1 cellular context compared by ENCODE assay signal in the genomic region with DNA sequence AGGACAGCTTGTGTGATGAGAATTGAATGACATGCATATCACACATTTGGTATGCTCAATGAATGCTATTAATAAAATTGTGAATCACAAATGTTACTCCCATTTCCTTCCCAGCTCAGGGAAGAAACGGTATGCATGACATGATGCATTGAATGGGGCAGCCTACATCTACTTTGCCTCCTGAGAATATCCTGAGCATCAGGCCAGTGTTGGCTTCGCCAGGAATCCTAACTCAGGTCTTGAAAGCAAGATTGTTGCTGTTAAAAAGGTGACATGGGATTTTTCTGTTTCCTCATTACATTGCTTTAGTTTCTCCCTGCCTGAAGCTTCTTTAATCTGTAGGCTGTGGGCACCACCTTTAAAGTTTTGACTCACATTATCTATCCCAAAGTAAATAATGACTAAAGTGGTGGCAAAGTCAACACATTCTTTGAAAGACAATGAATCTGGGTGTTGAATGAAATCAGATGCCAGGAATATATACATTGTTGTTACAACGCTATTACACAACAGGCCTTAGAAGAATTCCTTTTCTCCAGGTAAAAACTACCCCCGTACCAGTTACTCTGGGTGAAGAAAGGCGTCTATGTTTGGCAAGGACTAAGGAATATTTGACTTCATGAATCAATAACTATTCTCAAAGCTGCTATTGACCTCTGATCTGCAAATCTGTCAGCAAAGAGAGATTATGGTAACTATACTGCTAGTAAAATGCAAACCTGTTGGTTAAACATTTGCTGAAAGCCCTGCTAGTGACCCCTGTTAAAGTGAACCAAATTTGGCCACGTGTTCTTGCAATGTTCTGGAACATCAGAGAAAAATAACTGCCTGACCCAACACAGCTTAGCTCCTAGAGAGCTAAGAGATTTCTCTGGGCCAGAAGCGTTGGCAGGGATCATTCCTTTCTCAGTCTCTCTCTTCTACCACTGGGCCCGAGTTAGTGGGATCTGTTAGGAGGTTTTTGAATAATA.
TF ChIP-seq lines count a peak whose summit lies in the region.

No MANE protein-coding gene starts in this region.

TF ChIP-seq in HepG2, 621 proteins besides CTCF, POLR2A, EP300 and RAD21 (continued from another document and continues in another):
- TF ChIP-seq, protein P1, sequence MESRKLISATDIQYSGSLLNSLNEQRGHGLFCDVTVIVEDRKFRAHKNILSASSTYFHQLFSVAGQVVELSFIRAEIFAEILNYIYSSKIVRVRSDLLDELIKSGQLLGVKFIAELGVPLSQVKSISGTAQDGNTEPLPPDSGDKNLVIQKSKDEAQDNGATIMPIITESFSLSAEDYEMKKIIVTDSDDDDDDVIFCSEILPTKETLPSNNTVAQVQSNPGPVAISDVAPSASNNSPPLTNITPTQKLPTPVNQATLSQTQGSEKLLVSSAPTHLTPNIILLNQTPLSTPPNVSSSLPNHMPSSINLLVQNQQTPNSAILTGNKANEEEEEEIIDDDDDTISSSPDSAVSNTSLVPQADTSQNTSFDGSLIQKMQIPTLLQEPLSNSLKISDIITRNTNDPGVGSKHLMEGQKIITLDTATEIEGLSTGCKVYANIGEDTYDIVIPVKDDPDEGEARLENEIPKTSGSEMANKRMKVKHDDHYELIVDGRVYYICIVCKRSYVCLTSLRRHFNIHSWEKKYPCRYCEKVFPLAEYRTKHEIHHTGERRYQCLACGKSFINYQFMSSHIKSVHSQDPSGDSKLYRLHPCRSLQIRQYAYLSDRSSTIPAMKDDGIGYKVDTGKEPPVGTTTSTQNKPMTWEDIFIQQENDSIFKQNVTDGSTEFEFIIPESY (CRISPR knock-in tag; IDR thresholded peaks at IDR 0.05) = no peak
- TF ChIP-seq RARA (CRISPR knock-in tag; IDR thresholded peaks at IDR 0.05) (peak; percentile 98), ZBTB8A (CRISPR knock-in tag; IDR thresholded peaks at IDR 0.05; ENCODE audit: borderline replicate concordance, low read depth) (no peak), ZNF614 (CRISPR knock-in tag; IDR thresholded peaks at IDR 0.05; ENCODE audit: borderline replicate concordance) (no peak; the same call in none of the 2 replicates), MTA3 (CRISPR knock-in tag; IDR thresholded peaks at IDR 0.05) (no peak), CC2D1A (CRISPR knock-in tag; IDR thresholded peaks at IDR 0.05) (no peak), ZNF878 (CRISPR knock-in tag; IDR thresholded peaks at IDR 0.05) (peak; percentile 84), FLYWCH1 (CRISPR knock-in tag; IDR thresholded peaks at IDR 0.05) (no peak), GPN1 (CRISPR knock-in tag; IDR thresholded peaks at IDR 0.05; ENCODE audit: borderline replicate concordance) (no peak), PCBP1 (IDR thresholded peaks at IDR 0.05; ENCODE audit: borderline replicate concordance, low read depth, low read length) (no peak), ZNF775 (CRISPR knock-in tag; IDR thresholded peaks at IDR 0.05; ENCODE audit: borderline replicate concordance) (0 out of 2 replicates have a peak, but pooled peaks have one; percentile 56), ZNF720 (CRISPR knock-in tag; IDR thresholded peaks at IDR 0.05) (no peak), PCBP2 (optimal IDR thresholded peaks at IDR 0.05; ENCODE audit: low read depth, low read length, poor library complexity, severe bottlenecking) (no peak), ZNF746 (CRISPR knock-in tag; IDR thresholded peaks at IDR 0.05) (no peak), SIX4 (CRISPR knock-in tag; IDR thresholded peaks at IDR 0.05) (peak; percentile 96), GATA4 (IDR thresholded peaks at IDR 0.05; ENCODE audit: borderline replicate concordance, low read depth) (peak; percentile 91; the same call in 1 of the 2 replicates), FOXC1 (CRISPR knock-in tag; IDR thresholded peaks at IDR 0.05; ENCODE audit: borderline replicate concordance) (no peak; the same call in 1 of the 2 replicates), ZNF33B (CRISPR knock-in tag; IDR thresholded peaks at IDR 0.05) (no peak), ZNF841 (CRISPR knock-in tag; IDR thresholded peaks at IDR 0.05; ENCODE audit: borderline replicate concordance) (no peak), KLF13 (CRISPR knock-in tag; IDR thresholded peaks at IDR 0.05) (no peak), RBFOX2 (IDR thresholded peaks at IDR 0.05; ENCODE audit: low read depth, low read length) (no peak), MEIS1 (CRISPR knock-in tag; IDR thresholded peaks at IDR 0.05; ENCODE audit: borderline replicate concordance) (0 out of 2 replicates have a peak, but pooled peaks have one; percentile 82), ZNF549 (CRISPR knock-in tag; IDR thresholded peaks at IDR 0.05) (no peak), BRCA1 (CRISPR knock-in tag; IDR thresholded peaks at IDR 0.05) (no peak)
- TF ChIP-seq, protein P2, sequence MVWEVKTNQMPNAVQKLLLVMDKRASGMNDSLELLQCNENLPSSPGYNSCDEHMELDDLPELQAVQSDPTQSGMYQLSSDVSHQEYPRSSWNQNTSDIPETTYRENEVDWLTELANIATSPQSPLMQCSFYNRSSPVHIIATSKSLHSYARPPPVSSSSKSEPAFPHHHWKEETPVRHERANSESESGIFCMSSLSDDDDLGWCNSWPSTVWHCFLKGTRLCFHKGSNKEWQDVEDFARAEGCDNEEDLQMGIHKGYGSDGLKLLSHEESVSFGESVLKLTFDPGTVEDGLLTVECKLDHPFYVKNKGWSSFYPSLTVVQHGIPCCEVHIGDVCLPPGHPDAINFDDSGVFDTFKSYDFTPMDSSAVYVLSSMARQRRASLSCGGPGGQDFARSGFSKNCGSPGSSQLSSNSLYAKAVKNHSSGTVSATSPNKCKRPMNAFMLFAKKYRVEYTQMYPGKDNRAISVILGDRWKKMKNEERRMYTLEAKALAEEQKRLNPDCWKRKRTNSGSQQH (CRISPR knock-in tag; IDR thresholded peaks at IDR 0.05; ENCODE audit: low read depth) = peak; percentile 24; the same call in 1 of the 2 replicates
- TF ChIP-seq, protein P3, sequence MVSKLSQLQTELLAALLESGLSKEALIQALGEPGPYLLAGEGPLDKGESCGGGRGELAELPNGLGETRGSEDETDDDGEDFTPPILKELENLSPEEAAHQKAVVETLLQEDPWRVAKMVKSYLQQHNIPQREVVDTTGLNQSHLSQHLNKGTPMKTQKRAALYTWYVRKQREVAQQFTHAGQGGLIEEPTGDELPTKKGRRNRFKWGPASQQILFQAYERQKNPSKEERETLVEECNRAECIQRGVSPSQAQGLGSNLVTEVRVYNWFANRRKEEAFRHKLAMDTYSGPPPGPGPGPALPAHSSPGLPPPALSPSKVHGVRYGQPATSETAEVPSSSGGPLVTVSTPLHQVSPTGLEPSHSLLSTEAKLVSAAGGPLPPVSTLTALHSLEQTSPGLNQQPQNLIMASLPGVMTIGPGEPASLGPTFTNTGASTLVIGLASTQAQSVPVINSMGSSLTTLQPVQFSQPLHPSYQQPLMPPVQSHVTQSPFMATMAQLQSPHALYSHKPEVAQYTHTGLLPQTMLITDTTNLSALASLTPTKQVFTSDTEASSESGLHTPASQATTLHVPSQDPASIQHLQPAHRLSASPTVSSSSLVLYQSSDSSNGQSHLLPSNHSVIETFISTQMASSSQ (IDR thresholded peaks at IDR 0.05; ENCODE audit: low read depth) = peak; percentile 98
- TF ChIP-seq, protein P3 (CRISPR knock-in tag; IDR thresholded peaks at IDR 0.05; ENCODE audit: borderline replicate concordance) = peak; percentile 98
- TF ChIP-seq, protein P4, sequence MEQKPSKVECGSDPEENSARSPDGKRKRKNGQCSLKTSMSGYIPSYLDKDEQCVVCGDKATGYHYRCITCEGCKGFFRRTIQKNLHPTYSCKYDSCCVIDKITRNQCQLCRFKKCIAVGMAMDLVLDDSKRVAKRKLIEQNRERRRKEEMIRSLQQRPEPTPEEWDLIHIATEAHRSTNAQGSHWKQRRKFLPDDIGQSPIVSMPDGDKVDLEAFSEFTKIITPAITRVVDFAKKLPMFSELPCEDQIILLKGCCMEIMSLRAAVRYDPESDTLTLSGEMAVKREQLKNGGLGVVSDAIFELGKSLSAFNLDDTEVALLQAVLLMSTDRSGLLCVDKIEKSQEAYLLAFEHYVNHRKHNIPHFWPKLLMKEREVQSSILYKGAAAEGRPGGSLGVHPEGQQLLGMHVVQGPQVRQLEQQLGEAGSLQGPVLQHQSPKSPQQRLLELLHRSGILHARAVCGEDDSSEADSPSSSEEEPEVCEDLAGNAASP (CRISPR knock-in tag; IDR thresholded peaks at IDR 0.05; ENCODE audit: borderline replicate concordance) = peak; percentile 67; the same call in 1 of the 2 replicates
- TF ChIP-seq, protein P5, sequence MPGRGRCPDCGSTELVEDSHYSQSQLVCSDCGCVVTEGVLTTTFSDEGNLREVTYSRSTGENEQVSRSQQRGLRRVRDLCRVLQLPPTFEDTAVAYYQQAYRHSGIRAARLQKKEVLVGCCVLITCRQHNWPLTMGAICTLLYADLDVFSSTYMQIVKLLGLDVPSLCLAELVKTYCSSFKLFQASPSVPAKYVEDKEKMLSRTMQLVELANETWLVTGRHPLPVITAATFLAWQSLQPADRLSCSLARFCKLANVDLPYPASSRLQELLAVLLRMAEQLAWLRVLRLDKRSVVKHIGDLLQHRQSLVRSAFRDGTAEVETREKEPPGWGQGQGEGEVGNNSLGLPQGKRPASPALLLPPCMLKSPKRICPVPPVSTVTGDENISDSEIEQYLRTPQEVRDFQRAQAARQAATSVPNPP (CRISPR knock-in tag; IDR thresholded peaks at IDR 0.05) = peak; percentile 91; the same call in 1 of the 2 replicates
- TF ChIP-seq, protein P6, sequence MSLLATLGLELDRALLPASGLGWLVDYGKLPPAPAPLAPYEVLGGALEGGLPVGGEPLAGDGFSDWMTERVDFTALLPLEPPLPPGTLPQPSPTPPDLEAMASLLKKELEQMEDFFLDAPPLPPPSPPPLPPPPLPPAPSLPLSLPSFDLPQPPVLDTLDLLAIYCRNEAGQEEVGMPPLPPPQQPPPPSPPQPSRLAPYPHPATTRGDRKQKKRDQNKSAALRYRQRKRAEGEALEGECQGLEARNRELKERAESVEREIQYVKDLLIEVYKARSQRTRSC (CRISPR knock-in tag; IDR thresholded peaks at IDR 0.05; ENCODE audit: low read depth) = no peak
- TF ChIP-seq, protein P7, sequence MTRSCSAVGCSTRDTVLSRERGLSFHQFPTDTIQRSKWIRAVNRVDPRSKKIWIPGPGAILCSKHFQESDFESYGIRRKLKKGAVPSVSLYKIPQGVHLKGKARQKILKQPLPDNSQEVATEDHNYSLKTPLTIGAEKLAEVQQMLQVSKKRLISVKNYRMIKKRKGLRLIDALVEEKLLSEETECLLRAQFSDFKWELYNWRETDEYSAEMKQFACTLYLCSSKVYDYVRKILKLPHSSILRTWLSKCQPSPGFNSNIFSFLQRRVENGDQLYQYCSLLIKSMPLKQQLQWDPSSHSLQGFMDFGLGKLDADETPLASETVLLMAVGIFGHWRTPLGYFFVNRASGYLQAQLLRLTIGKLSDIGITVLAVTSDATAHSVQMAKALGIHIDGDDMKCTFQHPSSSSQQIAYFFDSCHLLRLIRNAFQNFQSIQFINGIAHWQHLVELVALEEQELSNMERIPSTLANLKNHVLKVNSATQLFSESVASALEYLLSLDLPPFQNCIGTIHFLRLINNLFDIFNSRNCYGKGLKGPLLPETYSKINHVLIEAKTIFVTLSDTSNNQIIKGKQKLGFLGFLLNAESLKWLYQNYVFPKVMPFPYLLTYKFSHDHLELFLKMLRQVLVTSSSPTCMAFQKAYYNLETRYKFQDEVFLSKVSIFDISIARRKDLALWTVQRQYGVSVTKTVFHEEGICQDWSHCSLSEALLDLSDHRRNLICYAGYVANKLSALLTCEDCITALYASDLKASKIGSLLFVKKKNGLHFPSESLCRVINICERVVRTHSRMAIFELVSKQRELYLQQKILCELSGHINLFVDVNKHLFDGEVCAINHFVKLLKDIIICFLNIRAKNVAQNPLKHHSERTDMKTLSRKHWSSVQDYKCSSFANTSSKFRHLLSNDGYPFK (CRISPR knock-in tag; IDR thresholded peaks at IDR 0.05; ENCODE audit: borderline replicate concordance) = no peak
- TF ChIP-seq, protein P8, sequence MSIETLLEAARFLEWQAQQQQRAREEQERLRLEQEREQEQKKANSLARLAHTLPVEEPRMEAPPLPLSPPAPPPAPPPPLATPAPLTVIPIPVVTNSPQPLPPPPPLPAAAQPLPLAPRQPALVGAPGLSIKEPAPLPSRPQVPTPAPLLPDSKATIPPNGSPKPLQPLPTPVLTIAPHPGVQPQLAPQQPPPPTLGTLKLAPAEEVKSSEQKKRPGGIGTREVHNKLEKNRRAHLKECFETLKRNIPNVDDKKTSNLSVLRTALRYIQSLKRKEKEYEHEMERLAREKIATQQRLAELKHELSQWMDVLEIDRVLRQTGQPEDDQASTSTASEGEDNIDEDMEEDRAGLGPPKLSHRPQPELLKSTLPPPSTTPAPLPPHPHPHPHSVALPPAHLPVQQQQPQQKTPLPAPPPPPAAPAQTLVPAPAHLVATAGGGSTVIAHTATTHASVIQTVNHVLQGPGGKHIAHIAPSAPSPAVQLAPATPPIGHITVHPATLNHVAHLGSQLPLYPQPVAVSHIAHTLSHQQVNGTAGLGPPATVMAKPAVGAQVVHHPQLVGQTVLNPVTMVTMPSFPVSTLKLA (IDR thresholded peaks at IDR 0.05) = no peak
- TF ChIP-seq, protein P9, sequence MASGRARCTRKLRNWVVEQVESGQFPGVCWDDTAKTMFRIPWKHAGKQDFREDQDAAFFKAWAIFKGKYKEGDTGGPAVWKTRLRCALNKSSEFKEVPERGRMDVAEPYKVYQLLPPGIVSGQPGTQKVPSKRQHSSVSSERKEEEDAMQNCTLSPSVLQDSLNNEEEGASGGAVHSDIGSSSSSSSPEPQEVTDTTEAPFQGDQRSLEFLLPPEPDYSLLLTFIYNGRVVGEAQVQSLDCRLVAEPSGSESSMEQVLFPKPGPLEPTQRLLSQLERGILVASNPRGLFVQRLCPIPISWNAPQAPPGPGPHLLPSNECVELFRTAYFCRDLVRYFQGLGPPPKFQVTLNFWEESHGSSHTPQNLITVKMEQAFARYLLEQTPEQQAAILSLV (CRISPR knock-in tag; IDR thresholded peaks at IDR 0.05; ENCODE audit: borderline replicate concordance) = no peak
